24 cellular contexts compared by ENCODE assay signal in the genomic region with DNA sequence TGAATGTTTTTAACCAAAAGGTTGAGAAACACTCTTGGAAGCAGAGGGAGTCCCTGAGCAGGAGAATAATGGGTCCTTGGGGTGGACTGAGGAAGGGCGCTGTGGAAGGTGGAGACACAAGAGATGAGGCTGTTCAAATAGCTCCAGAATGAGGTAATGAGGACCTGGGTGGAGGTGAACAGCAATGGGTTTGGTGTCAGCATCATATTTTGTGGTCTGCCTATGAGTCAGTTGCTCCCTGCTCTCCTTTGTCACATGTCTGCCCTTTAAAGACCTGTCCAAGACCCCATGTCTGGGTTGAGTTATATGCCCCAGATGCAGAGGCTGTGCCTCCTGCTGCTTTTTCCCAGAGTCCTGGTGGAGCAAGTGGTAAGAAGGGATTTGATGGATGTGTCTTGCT.
"Had no signal": no experiment of that assay in that cellular context is flagged by ENCODE, and none has a peak within 500 bp of the region (broad histone marks: within the 10 kb centered on the region; RNA-seq: fewer than 3 reads in every experiment).

No MANE protein-coding gene starts in this region.

- H3K27ac ChIP-seq: SJSA1 had no signal

- H3K4me1 ChIP-seq: SJSA1 had no signal

- DNase-seq: activated B cell treated with CpG ODN at 0.5 μM for 24 hours; activated CD4-positive, alpha-beta T cell treated with anti-CD3 and anti-CD28 coated beads for 1 hour; activated CD4-positive, alpha-beta T cell treated with anti-CD3 and anti-CD28 coated beads, Interleukin-2, amount 10 ng/mL, durations not matched to agents 24 days and 14 days; activated CD4-positive, alpha-beta T cell treated with anti-CD3 and anti-CD28 coated beads, Interleukin-2, amount 50 U/mL, for 48 hours; activated CD8-positive, alpha-beta memory T cell treated with anti-CD3 and anti-CD28 coated beads, Interleukin-2, amount 10 ng/mL, durations not matched to agents 7 days and 5 days; activated effector memory CD4-positive, alpha-beta T cell treated with anti-CD3 and anti-CD28 coated beads, Interleukin-2, amount 50 U/mL, for 16 hours; activated naive CD4-positive, alpha-beta T cell treated with anti-CD3 and anti-CD28 coated beads for 36 hours; activated T-cell treated with anti-CD3 and anti-CD28 coated beads, Interleukin-2, amount 50 U/mL, for 24 hours; amygdala; Karpas-422; NCI-H1105 treated with DMSO at 0.1 percent for 48 hours; NCI-H1436 treated with DMSO at 0.1 percent for 48 hours; NCI-H187; NCI-H2081; NCI-H446; NCI-H524; RPMI8226; SW 1271; T-helper 9 cell had no signal

- H3K36me3 ChIP-seq: SJSA1 had no signal

- H3K27me3 ChIP-seq: SJSA1 had no signal

- ATAC-seq: activated CD8-positive, alpha-beta memory T cell treated with anti-CD3 and anti-CD28 coated beads, Interleukin-2, amount 10 ng/mL, durations not matched to agents 7 days and 5 days; K562; Panc1; Right ventricle myocardium inferior; SK-N-SH treated with all-trans-retinoic acid at 6 μM for 48 hours had no signal

- H3K9me3 ChIP-seq: SJSA1 had no signal

- H3K4me3 ChIP-seq: K562, SJSA1 had no signal
